8 cellular contexts compared by ENCODE assay signal in genomic region chr12:56152132-56152755, GRCh38. TPM values are rescaled to one million over a fixed set of nuclear protein-coding genes. Genes with fewer than 3 reads are reported as not detected.
A peak's percentile ranks its signal among the peaks of the same experiment; 100 is the strongest.
DNase-seq lines count a peak whose midpoint lies in the region; TF ChIP-seq lines count a peak whose summit lies in the region.

MYL6B (plus strand) TSS chr12:56152587; CDS start chr12:56153919, 1,332 bp downstream.

- peak within 1 kb of the TSS; percentile 94 for H3K27ac Mint-ChIP-seq in neural crest cell (ENCODE audit: unreplicated experiment)

- no peaks in the 10 kb centered on the region for H3K9me2 ChIP-seq in MM.1S (replicated peaks; ENCODE audit: insufficient read depth, low read length)

- H3K9me3 ChIP-seq in HAP-1 (no peaks in the 10 kb centered on the region), MM.1S (replicated peaks; ENCODE audit: insufficient read depth, low read length) (no peaks in the 10 kb centered on the region), stomach (no peaks in the 10 kb centered on the region)

- H3K4me3 ChIP-seq in HAP-1 (peak within 1 kb of the TSS; percentile 50), MM.1S (ENCODE audit: low read length) (peak within 1 kb of the TSS; percentile 67), fibroblast of villous mesenchyme (ENCODE audit: low read depth, low read length) (peak within 1 kb of the TSS; percentile 80), stomach (peak within 1 kb of the TSS; percentile 42 to 63 (median 56))

- no peaks in the 10 kb centered on the region for H4K20me1 ChIP-seq in MM.1S (ENCODE audit: insufficient read depth, low read length)

- peaks cover 3% of the 10 kb centered on the region for H3K36me3 ChIP-seq in HAP-1 (replicated peaks)
- no peaks in the 10 kb centered on the region for H3K36me3 ChIP-seq in MM.1S (replicated peaks; ENCODE audit: insufficient read depth, low read length)
- H3K36me3 ChIP-seq in stomach = no peaks in the 10 kb centered on the region

- H3K4me1 Mint-ChIP-seq in neural crest cell = peaks cover 49% of the 10 kb centered on the region

- 0 to 1% (median 1%) methylated on average over 31 to 37 of the region's 37 CpGs for WGBS in stomach, 5 donors

- peak within 1 kb of the TSS; percentile 86 for H2AFZ ChIP-seq in MM.1S (ENCODE audit: low read length)

- H3K27me3 ChIP-seq in HAP-1 (ENCODE audit: low read depth) (no peaks in the 10 kb centered on the region), MM.1S (replicated peaks; ENCODE audit: insufficient read depth, low read length) (no peaks in the 10 kb centered on the region), stomach (no peaks in the 10 kb centered on the region)

- peak within 1 kb of the TSS; percentile 98 for H3K4me3 Mint-ChIP-seq in neural crest cell

- no peaks in the 10 kb centered on the region for H3K9me3 Mint-ChIP-seq in neural crest cell

- in situ Hi-C loops in G401 (cut with HindIII; ENCODE audit: low sequenced_read_pairs) (no loop called here), HAP-1 (cut with MboI; ENCODE audit: low sequenced_read_pairs) (no loop called here)

- H3K4me2 ChIP-seq in MM.1S (ENCODE audit: low read depth, low read length) = peak within 1 kb of the TSS; percentile 97

- intact Hi-C loops in stomach (cut with DNase I; ENCODE audit: low total_unique reads) = no loop called here

- peaks cover 7% of the 10 kb centered on the region for H3K4me1 ChIP-seq in HAP-1
- peaks cover 15% of the 10 kb centered on the region for H3K4me1 ChIP-seq in MM.1S (ENCODE audit: low read length)
- peaks cover 15 to 46% (median 34%) of the 10 kb centered on the region in 4 donors for H3K4me1 ChIP-seq in stomach

- H3K27ac ChIP-seq in MM.1S (ENCODE audit: low read length) = peak within 1 kb of the TSS; percentile 80
- peak within 1 kb of the TSS; percentile 90 to 95 (median 94) for H3K27ac ChIP-seq in stomach

- peak within 1 kb of the TSS; percentile 81 for H3K9ac ChIP-seq in MM.1S (ENCODE audit: low read length)

- peaks cover 13% of the 10 kb centered on the region for H3K79me2 ChIP-seq in MM.1S (ENCODE audit: low read length)

- TF ChIP-seq CTCF in MM.1S (IDR thresholded peaks at IDR 0.05; ENCODE audit: low read length) = no peak
- TF ChIP-seq CTCF in fibroblast of villous mesenchyme (IDR thresholded peaks at IDR 0.05; ENCODE audit: insufficient read depth, low read depth, low read length) = no peak
- TF ChIP-seq CTCF in neural crest cell (conservative IDR thresholded peaks at IDR 0.05) = no peak
- no peak for TF ChIP-seq CTCF in stomach (IDR thresholded peaks at IDR 0.05)

- DNase-seq in G401 (ENCODE audit: low spot score) (peak; percentile 91), HAP-1 (ENCODE audit: low spot score in 2 of 2) (peak; percentile 91 to 94), MM.1S (peak; percentile 92), SHP77 treated with DMSO at 0.1 percent for 48 hours (lab: John Stamatoyannopoulos, UW) (peak; percentile 78), fibroblast of villous mesenchyme (ENCODE audit: low read depth) (peak; percentile 91), neural crest cell (ENCODE audit: low read depth, low spot score) (peak; percentile 81), stomach (peak; percentile 95)
- DNase-seq in activated effector memory CD4-positive, alpha-beta T cell treated with anti-CD3 and anti-CD28 coated beads, Interleukin-2, amount 50 U/mL, for 16 hours = peak; percentile 98

- no peak for TF ChIP-seq POLR2A in stomach (IDR thresholded peaks at IDR 0.05)

- no peak for TF ChIP-seq EP300 in stomach (IDR thresholded peaks at IDR 0.05)

- H3K27me3 Mint-ChIP-seq in neural crest cell (ENCODE audit: low read depth) = no peaks in the 10 kb centered on the region

- peaks cover 16% of the 10 kb centered on the region for H3F3A ChIP-seq in MM.1S (ENCODE audit: insufficient read depth, low read length)

- peaks cover 7% of the 10 kb centered on the region for H3K36me3 Mint-ChIP-seq in neural crest cell (ENCODE audit: low read depth)

RNA-seq across cellular contexts. Expression of gene MYL6B, which starts in this region (rescaled TPM):
- 115 and 166 TPM in 2 replicates for total RNA-seq in G401 (2014; rRNA removed; shearing (Covaris generic))
- 68.2 and 70.9 TPM in 2 replicates for total RNA-seq in fibroblast of villous mesenchyme
- total RNA-seq in neural crest cell = 178 and 189 TPM in 2 replicates
- total RNA-seq in stomach = 10 to 100 TPM in 3 of 5 donors, 1 to 10 TPM in 1, not detected in 1; 4.9 to 24.3 (median 20.6) TPM
- polyA plus RNA-seq in stomach = 10 to 100 TPM; 53.4 to 98.1 (median 60.2) TPM

Comparison
In these comparisons a context has a peak if more than half of its experiments do, and no peak if none do; other contexts are left out.
1. Peak in every context shown above with its lines: DNase-seq, H3K4me3 ChIP-seq and H3K27ac ChIP-seq.